ENCODE assay signal across 15 cellular contexts in genomic region chr15:80744826-80745225, GRCh38. TPM values are rescaled to one million over a fixed set of nuclear protein-coding genes. Genes with fewer than 3 reads are reported as not detected.
DNase-seq lines count a peak whose midpoint lies in the region; ATAC-seq and TF ChIP-seq lines count a peak whose summit lies in the region.
"Had no signal": no experiment of that assay in that cellular context is flagged by ENCODE, and none has a peak within 500 bp of the region (broad histone marks: within the 10 kb centered on the region; RNA-seq: fewer than 3 reads in every experiment).

No MANE protein-coding gene starts in this region.

- H3K79me2 ChIP-seq in hepatocyte, result peaks cover 61% of the 10 kb centered on the region

- H3K36me3 Mint-ChIP-seq in brain, result peaks cover 20% of the 10 kb centered on the region
- H3K36me3 Mint-ChIP-seq in T-helper 2 cell treated with Interferon-gamma antibody and Interleukin-4, amounts not matched to agents 5 μg/mL and 100 μg/mL, for 36 hours (ENCODE audit: low read depth), result no peaks in the 10 kb centered on the region

- H3K27ac Mint-ChIP-seq in brain, result peak overlapping the region; percentile 68 to 89 (median 82)
- no peak overlapping the region for H3K27ac Mint-ChIP-seq in T-helper 2 cell treated with Interferon-gamma antibody and Interleukin-4, amounts not matched to agents 5 μg/mL and 100 μg/mL, for 36 hours

- no peak for TF ChIP-seq POLR2A in upper lobe of left lung (IDR thresholded peaks at IDR 0.05)

- H3K9me3 Mint-ChIP-seq in brain, result peaks cover 4 to 13% (median 8%) of the 10 kb centered on the region in 5 experiments
- no peaks in the 10 kb centered on the region for H3K9me3 Mint-ChIP-seq in T-helper 2 cell treated with Interferon-gamma antibody and Interleukin-4, amounts not matched to agents 5 μg/mL and 100 μg/mL, for 36 hours

- H3K4me2 ChIP-seq in hepatocyte, result no peak overlapping the region

- TF ChIP-seq EP300 in upper lobe of left lung (IDR thresholded peaks at IDR 0.05), result no peak

- H3K27ac ChIP-seq in hepatocyte (peak overlapping the region; percentile 5), upper lobe of left lung (peak overlapping the region in 3 of 4 donors; percentile 46 to 77 (median 58))

- peaks cover 7% of the 10 kb centered on the region for H3K27me3 Mint-ChIP-seq in brain
- no peaks in the 10 kb centered on the region for H3K27me3 Mint-ChIP-seq in T-helper 2 cell treated with Interferon-gamma antibody and Interleukin-4, amounts not matched to agents 5 μg/mL and 100 μg/mL, for 36 hours (ENCODE audit: low read depth)

- peak overlapping the region; percentile 4 to 74 (median 61) for H3K4me3 Mint-ChIP-seq in brain
- no peak overlapping the region for H3K4me3 Mint-ChIP-seq in T-helper 2 cell treated with Interferon-gamma antibody and Interleukin-4, amounts not matched to agents 5 μg/mL and 100 μg/mL, for 36 hours

- H3K4me1 ChIP-seq in hepatocyte (ENCODE audit: insufficient read depth) (peaks cover 10% of the 10 kb centered on the region), upper lobe of left lung (peaks cover 36 to 44% (median 38%) of the 10 kb centered on the region in 4 donors), BE2C (no peaks in the 10 kb centered on the region)

- peaks cover 68% of the 10 kb centered on the region for H3K4me1 Mint-ChIP-seq in brain
- H3K4me1 Mint-ChIP-seq in T-helper 2 cell treated with Interferon-gamma antibody and Interleukin-4, amounts not matched to agents 5 μg/mL and 100 μg/mL, for 36 hours (ENCODE audit: low read depth), result no peaks in the 10 kb centered on the region

- 22% methylated on average over 1 of the region's 1 CpG for WGBS in hepatocyte (ENCODE audit: low lambda C conversion rate, missing lambda C conversion rate)
- 8 to 18% methylated on average over 1 of the region's 1 CpG for WGBS in upper lobe of left lung, 2 donors

- DNase-seq in NOMO-1 treated with DMSO at 0.1 percent for 48 hours (lab: John Stamatoyannopoulos, UW; ENCODE audit: unreplicated experiment), result peak; percentile 55
- no peak for DNase-seq in NOMO-1 treated with dmso at 0.1 percent for 144 hours (lab: John Stamatoyannopoulos, UW; ENCODE audit: unreplicated experiment)
- DNase-seq in hepatocyte (ENCODE audit: low spot score), result no peak
- no peak for DNase-seq in upper lobe of left lung
- DNase-seq in SKM-1 treated with dmso at 0.1 percent for 144 hours (lab: John Stamatoyannopoulos, UW; ENCODE audit: unreplicated experiment), result no peak
- no peak for DNase-seq in T-helper 2 cell treated with Interferon-gamma antibody and Interleukin-4, amounts not matched to agents 5 μg/mL and 100 μg/mL, for 36 hours (ENCODE audit: low spot score)
- DNase-seq in BE2C, result no peak
- DNase-seq: 8988T; activated CD4-positive, CD25-positive, alpha-beta regulatory T cell treated with anti-CD3 and anti-CD28 coated beads, Interleukin-2, amount 50 U/mL, for 72 hours; activated T-cell treated with anti-CD3 and anti-CD28 coated beads for 4 hours; amniotic stem cell; dorsolateral prefrontal cortex; NCI-H1092; NCI-H2227 treated with DMSO at 0.1 percent for 48 hours had no signal

- no peak overlapping the region for H3K4me3 ChIP-seq in hepatocyte
- no peak overlapping the region for H3K4me3 ChIP-seq in upper lobe of left lung
- H3K4me3 ChIP-seq in BE2C (ENCODE audit: low read depth, low read length), result no peak overlapping the region
- H3K4me3 ChIP-seq: dorsolateral prefrontal cortex had no signal

- H3K27me3 ChIP-seq in hepatocyte, result no peaks in the 10 kb centered on the region
- no peaks in the 10 kb centered on the region for H3K27me3 ChIP-seq in upper lobe of left lung
- H3K27me3 ChIP-seq in BE2C, result no peaks in the 10 kb centered on the region
- H3K27me3 ChIP-seq: dorsolateral prefrontal cortex had no signal

- no peak for TF ChIP-seq CTCF in brain (conservative IDR thresholded peaks at IDR 0.05)
- no peak for TF ChIP-seq CTCF in hepatocyte (IDR thresholded peaks at IDR 0.05; ENCODE audit: poor library complexity)
- TF ChIP-seq CTCF in upper lobe of left lung (IDR thresholded peaks at IDR 0.05), result no peak
- TF ChIP-seq CTCF in BE2C (IDR thresholded peaks at IDR 0.05; ENCODE audit: low read depth, low read length), result no peak

- H3K9me2 ChIP-seq in hepatocyte (replicated peaks; ENCODE audit: insufficient read depth), result no peaks in the 10 kb centered on the region

- H2AFZ ChIP-seq in hepatocyte, result no peak overlapping the region

- no peaks in the 10 kb centered on the region for H4K20me1 ChIP-seq in hepatocyte (ENCODE audit: insufficient read depth, poor library complexity, severe bottlenecking)

- H3K9me3 ChIP-seq in hepatocyte (ENCODE audit: low read depth), result no peaks in the 10 kb centered on the region
- H3K9me3 ChIP-seq in upper lobe of left lung, result no peaks in the 10 kb centered on the region
- H3K9me3 ChIP-seq in BE2C, result no peaks in the 10 kb centered on the region

- no peak for ATAC-seq in upper lobe of left lung (ENCODE audit: low FRiP score in 2 of 2)

- H3K36me3 ChIP-seq in hepatocyte (replicated peaks; ENCODE audit: insufficient read depth, low read depth), result no peaks in the 10 kb centered on the region
- peaks cover 0 to 4% (median 1%) of the 10 kb centered on the region in 4 donors for H3K36me3 ChIP-seq in upper lobe of left lung
- no peaks in the 10 kb centered on the region for H3K36me3 ChIP-seq in BE2C

RNA-seq across cellular contexts. Expression of gene CEMIP, which starts 34.3 kb away (rescaled TPM):
- polyA plus RNA-seq in brain (ENCODE audit: insufficient read depth, low read depth, low replicate concordance), result 4.5 TPM
- 2.1 and 2.3 TPM in 2 replicates for total RNA-seq in hepatocyte
- polyA plus RNA-seq in hepatocyte, result 3.5 and 4.4 TPM in 2 replicates
- 10 to 100 TPM in 1 of 6 donors, 1 to 10 TPM in 4, under 1 TPM in 1; 0.59 to 38.8 (median 5.7) TPM for total RNA-seq in upper lobe of left lung
- 6.1 TPM for polyA plus RNA-seq in BE2C (2012; ENCODE audit: insufficient read depth, insufficient read length, low read depth)

RNA-seq across cellular contexts. Expression of gene ABHD17C, which starts 49.7 kb away (rescaled TPM):
- polyA plus RNA-seq in brain (ENCODE audit: insufficient read depth, low read depth, low replicate concordance) (8.5 TPM), hepatocyte (22.5 and 32.4 TPM in 2 replicates)
- total RNA-seq in hepatocyte (19.3 and 21.9 TPM in 2 replicates), upper lobe of left lung (10 to 100 TPM; 15.7 to 34.2 (median 25.5) TPM)
- 2.4 TPM for polyA plus RNA-seq in BE2C (2012; ENCODE audit: insufficient read depth, insufficient read length, low read depth)
